Comparison of ENCODE assay signal across 27 cellular contexts in genomic region chr16:75222271-75222783, GRCh38. TPM values are rescaled to one million over a fixed set of nuclear protein-coding genes. Genes with fewer than 3 reads are reported as not detected.
DNase-seq lines count a peak whose midpoint lies in the region; FAIRE-seq and TF ChIP-seq lines count a peak whose summit lies in the region.
"Had no signal": no experiment of that assay in that cellular context is flagged by ENCODE, and none has a peak within 500 bp of the region (broad histone marks: within the 10 kb centered on the region; RNA-seq: fewer than 3 reads in every experiment).

No MANE protein-coding gene starts in this region.

- H2BK120ac ChIP-seq in H1 (replicated peaks; ENCODE audit: low read depth, low read length) (no peak overlapping the region), neuronal stem cell (ENCODE audit: low read depth, low read length) (no peak overlapping the region)

- TF ChIP-seq CTCF in H1 (IDR thresholded peaks at IDR 0.05; ENCODE audit: control extremely low read depth in 1 of 3, insufficient read depth in 1 of 3, low read depth in 1 of 3, low read length in 3 of 3) (no peak), hepatocyte (IDR thresholded peaks at IDR 0.05; ENCODE audit: poor library complexity) (no peak)

- no peak overlapping the region for H4K5ac ChIP-seq in H1 (ENCODE audit: insufficient read length, low read depth, low read length)

- whole genome bisulfite sequencing in H1 (ENCODE audit: extremely low coverage in 1 of 2, insufficient coverage in 1 of 2, insufficient read length in 1 of 2, insufficient replicate concordance in 2 of 2, low coverage in 1 of 2, low lambda C conversion rate in 2 of 2, missing lambda C conversion rate in 1 of 2), 2 experiments = 95% methylated on average over 16 of the region's 16 CpGs; no CpG with 5 or more reads in 1 of the 2 experiments
- no CpG with 5 or more reads among the region's 16 CpGs for WGBS in neuronal stem cell (ENCODE audit: extremely low coverage in 2 of 2, insufficient read length in 2 of 2, insufficient replicate concordance in 1 of 2), 2 donors
- WGBS in hepatocyte (ENCODE audit: low lambda C conversion rate, missing lambda C conversion rate) = 88% methylated on average over 15 of the region's 16 CpGs

- H3K9me2 ChIP-seq in hepatocyte (replicated peaks; ENCODE audit: insufficient read depth) = no peaks in the 10 kb centered on the region

- no peak overlapping the region for H2BK20ac ChIP-seq in H1 (ENCODE audit: low read length)

- no peak overlapping the region for H3K18ac ChIP-seq in H1 (ENCODE audit: extremely low read depth, low read length)
- no peak overlapping the region for H3K18ac ChIP-seq in neuronal stem cell (ENCODE audit: low read length)

- H3K27ac ChIP-seq in H1 (ENCODE audit: low read depth, low read length) = no peak overlapping the region
- no peak overlapping the region for H3K27ac ChIP-seq in neuronal stem cell (replicated peaks; ENCODE audit: low read length)
- no peak overlapping the region for H3K27ac ChIP-seq in hepatocyte
- H3K27ac ChIP-seq: BLaER1, VCaP had no signal

- no peak overlapping the region for H3K4ac ChIP-seq in H1 (replicated peaks; ENCODE audit: insufficient read length, low read depth, low read length)
- H3K4ac ChIP-seq in neuronal stem cell (ENCODE audit: low read length) = peak overlapping the region; percentile 93

- H4K91ac ChIP-seq in H1 (replicated peaks; ENCODE audit: insufficient read length, low read length) (no peak overlapping the region), neuronal stem cell (ENCODE audit: low read depth, low read length, poor library complexity) (no peak overlapping the region)

- TF ChIP-seq POLR2A in H1 (IDR thresholded peaks at IDR 0.05; ENCODE audit: control extremely low read depth in 1 of 2, low read depth in 2 of 2, low read length in 2 of 2) = no peak

- H3K23ac ChIP-seq in H1 (ENCODE audit: insufficient read length) (no peak overlapping the region), neuronal stem cell (ENCODE audit: low read depth, low read length, poor library complexity) (no peak overlapping the region)

- no peak overlapping the region for H2BK15ac ChIP-seq in H1 (ENCODE audit: low read length)
- H2BK15ac ChIP-seq in neuronal stem cell (ENCODE audit: low read length) = peak overlapping the region; percentile 62

- H2AK5ac ChIP-seq in H1 (ENCODE audit: low read depth, low read length) (no peak overlapping the region), neuronal stem cell (ENCODE audit: low read depth, low read length) (no peak overlapping the region)

- H3K4me3 ChIP-seq in H1 (ENCODE audit: extremely low read depth in 1 of 4, insufficient read depth in 2 of 4, low read depth in 3 of 4, low read length in 4 of 4) = no peak overlapping the region
- H3K4me3 ChIP-seq in neuronal stem cell (ENCODE audit: low read length in 2 of 2) = peak overlapping the region in 1 of 2 donors; percentile 5
- no peak overlapping the region for H3K4me3 ChIP-seq in hepatocyte
- H3K4me3 ChIP-seq: BLaER1 had no signal

- TF ChIP-seq EP300 in H1 (IDR thresholded peaks at IDR 0.05; ENCODE audit: borderline replicate concordance in 1 of 2, low read depth in 2 of 2, low read length in 2 of 2) = no peak

- H4K8ac ChIP-seq in H1 (ENCODE audit: extremely low read depth, insufficient read depth, low read length) = no peak overlapping the region
- no peak overlapping the region for H4K8ac ChIP-seq in neuronal stem cell (ENCODE audit: low read depth, low read length)

- no peak overlapping the region for H3K9ac ChIP-seq in H1 (replicated peaks in 1 of 4; ENCODE audit: extremely low read depth in 1 of 4, low read depth in 3 of 4, low read length in 3 of 4)
- H3K9ac ChIP-seq in neuronal stem cell (ENCODE audit: low read depth, low read length, poor library complexity) = peak overlapping the region; percentile 50
- H3K9ac ChIP-seq: BLaER1 had no signal

- H3K27me3 ChIP-seq in H1 (replicated peaks in 1 of 4; ENCODE audit: control insufficient read depth in 3 of 4, extremely low read depth in 1 of 4, insufficient read depth in 3 of 4, low read length in 3 of 4) (no peaks in the 10 kb centered on the region), neuronal stem cell (ENCODE audit: control insufficient read depth in 3 of 3, insufficient read depth in 3 of 3, low read depth in 1 of 3, low read length in 3 of 3) (no peaks in the 10 kb centered on the region), hepatocyte (no peaks in the 10 kb centered on the region)
- H3K27me3 ChIP-seq: BLaER1 had no signal

- no peaks in the 10 kb centered on the region for H3K79me2 ChIP-seq in H1 (ENCODE audit: control insufficient read depth in 1 of 2, insufficient read depth in 2 of 2, low read length in 2 of 2)
- no peaks in the 10 kb centered on the region for H3K79me2 ChIP-seq in hepatocyte

- H3K79me1 ChIP-seq in H1 (ENCODE audit: low read depth, low read length) (no peaks in the 10 kb centered on the region), neuronal stem cell (ENCODE audit: low read depth, low read length) (no peaks in the 10 kb centered on the region)

- POLR2A ChIA-PET in H1 (lab: Charles Lee; ENCODE audit: partially characterized antibody) = interaction anchor here (2.2 kb wide), 1 partner anchor 18 kb away, joined by 9 read pairs; no protein-coding TSS in a partner anchor

- no peak overlapping the region for H2BK12ac ChIP-seq in H1 (ENCODE audit: low read depth, low read length)
- H2BK12ac ChIP-seq in neuronal stem cell (ENCODE audit: low read length) = peak overlapping the region; percentile 30

- CTCF ChIA-PET in H1 (lab: Charles Lee; ENCODE audit: partially characterized antibody) = interaction anchor here (1.2 to 15.0 kb wide), 3 partner anchors 12 to 179 kb away, joined by 3 to 157 read pairs (median 3); no protein-coding TSS in a partner anchor

- H3K4me2 ChIP-seq in H1 (ENCODE audit: insufficient read depth in 1 of 2, low read depth in 2 of 2, low read length in 2 of 2) (no peak overlapping the region), neuronal stem cell (ENCODE audit: insufficient read depth, low read length, poor library complexity, severe bottlenecking) (no peak overlapping the region), hepatocyte (no peak overlapping the region)
- H3K4me2 ChIP-seq: BLaER1 had no signal

- FAIRE-seq in H1 (lab: Jason Lieb, UNC) = no peak

- no peak overlapping the region for H3K14ac ChIP-seq in H1 (ENCODE audit: insufficient read length)
- H3K14ac ChIP-seq in neuronal stem cell (ENCODE audit: low read length) = no peak overlapping the region

- H2BK5ac ChIP-seq in H1 (ENCODE audit: low read depth, low read length) (no peak overlapping the region), neuronal stem cell (ENCODE audit: low read length) (no peak overlapping the region)

- H4K20me1 ChIP-seq in H1 (replicated peaks in 1 of 2; ENCODE audit: control insufficient read depth in 1 of 2, insufficient read depth in 2 of 2, low read length in 2 of 2) (peaks cover 0 to 3% of the 10 kb centered on the region in 2 experiments), hepatocyte (ENCODE audit: insufficient read depth, poor library complexity, severe bottlenecking) (no peaks in the 10 kb centered on the region)
- H4K20me1 ChIP-seq: BLaER1 had no signal

- peaks cover 0 to 4% (median 0%) of the 10 kb centered on the region in 4 experiments; a peak in 1 of 7 replicates for H3K4me1 ChIP-seq in H1 (replicated peaks in 1 of 4; ENCODE audit: control insufficient read depth in 3 of 4, insufficient read depth in 4 of 4, low read length in 3 of 4)
- H3K4me1 ChIP-seq in neuronal stem cell (ENCODE audit: control insufficient read depth in 2 of 2, insufficient read depth in 1 of 2, low read depth in 1 of 2, low read length in 2 of 2) = peaks cover 0 to 1% of the 10 kb centered on the region in 2 donors
- H3K4me1 ChIP-seq in hepatocyte (ENCODE audit: insufficient read depth) = no peaks in the 10 kb centered on the region

- H3K23me2 ChIP-seq in H1 (ENCODE audit: low read depth, low read length) = no peaks in the 10 kb centered on the region

- H3K56ac ChIP-seq in H1 (replicated peaks; ENCODE audit: insufficient read length, low read depth, low read length) = no peak overlapping the region

- no peak for TF ChIP-seq RAD21 in H1 (IDR thresholded peaks at IDR 0.05 in 1 of 2, conservative IDR thresholded peaks at IDR 0.05 in 1 of 2; ENCODE audit: low read depth in 2 of 2, low read length in 2 of 2)

- no peaks in the 10 kb centered on the region for H3K36me3 ChIP-seq in H1 (ENCODE audit: control insufficient read depth in 2 of 4, insufficient read depth in 4 of 4, low read length in 3 of 4)
- H3K36me3 ChIP-seq in neuronal stem cell (replicated peaks in 1 of 2; ENCODE audit: control insufficient read depth in 2 of 2, insufficient read depth in 2 of 2, low read length in 2 of 2) = no peaks in the 10 kb centered on the region
- no peaks in the 10 kb centered on the region for H3K36me3 ChIP-seq in hepatocyte (replicated peaks; ENCODE audit: insufficient read depth, low read depth)
- H3K36me3 ChIP-seq: BLaER1 had no signal

- H2AFZ ChIP-seq in H1 (ENCODE audit: low read length) = peak overlapping the region; percentile 73; the same call in 1 of the 2 replicates
- peak overlapping the region; percentile 66 for H2AFZ ChIP-seq in neuronal stem cell (ENCODE audit: low read length)
- no peak overlapping the region for H2AFZ ChIP-seq in hepatocyte

- H3K9me3 ChIP-seq in H1 (ENCODE audit: insufficient read depth in 2 of 2, low read depth in 1 of 2, low read length in 1 of 2) (no peaks in the 10 kb centered on the region), neuronal stem cell (replicated peaks in 1 of 2; ENCODE audit: control insufficient read depth in 2 of 2, insufficient read depth in 1 of 2, low read depth in 1 of 2, low read length in 2 of 2) (no peaks in the 10 kb centered on the region), hepatocyte (ENCODE audit: low read depth) (no peaks in the 10 kb centered on the region)
- H3K9me3 ChIP-seq: BLaER1, Caco-2 had no signal

- DNase-seq in CD1c-positive myeloid dendritic cell (ENCODE audit: extremely low spot score) (peak; percentile 38), HCEC 1CT (peak; percentile 0), H1 (ENCODE audit: low read depth in 1 of 2, low spot score in 2 of 2) (no peak), neuronal stem cell (ENCODE audit: low spot score) (no peak), DMS 273 (lab: John Stamatoyannopoulos, UW; ENCODE audit: unreplicated experiment) (no peak), GOT3 (lab: John Stamatoyannopoulos, UW) (no peak), hepatocyte (ENCODE audit: low spot score) (no peak)
- no peak for DNase-seq in activated T-cell treated with anti-CD3 and anti-CD28 coated beads, Interleukin-2, amount 50 U/mL, for 1 hour
- DNase-seq: activated CD4-positive, alpha-beta T cell treated with anti-CD3 and anti-CD28 coated beads for 48 hours; activated gamma-delta T cell treated with Interleukin-2 at 50 U/mL for 16 hours; activated T-cell treated with anti-CD3 and anti-CD28 coated beads, Interleukin-2, amount 50 U/mL, for 4 hours; Caco-2; DND-41; KBM-7; NCI-H1105 treated with DMSO at 0.1 percent for 48 hours; NCI-H2029; NCI-H526; SHP77; stimulated activated naive B cell treated with anti-CD40 and anti-IgM and Interleukin-4, amounts not matched to agents 10 μg/mL and 1 μg/mL and 100 μg/mL, for 72 hours had no signal

RNA-seq across cellular contexts. Expression of gene CTRB1, which starts 3.5 kb away (rescaled TPM):
- not detected in 2 replicates for total RNA-seq in H1 (2021; fragmentation: NEBNext Ultra II Directional; extraction: Animal tissue kit (Norgen Biotek cat#: 25700))
- polyA plus RNA-seq in H1 (2011; rRNA removed) (not detected in 2 replicates), hepatocyte (0.21 and 0.26 TPM in 2 replicates)
- polyA plus RNA-seq in H1 (2011; cell fraction: cytosol; rRNA removed) = not detected
- polyA plus RNA-seq in H1 (2011; cell fraction: nucleus; rRNA removed) = not detected
- not detected in 4 replicates for polyA plus RNA-seq in H1 (2012, experiment 1 of 2)
- not detected for polyA plus RNA-seq in H1 (2012, experiment 2 of 2)
- not detected for polyA plus RNA-seq in H1 (2013, experiment 1 of 2)
- polyA plus RNA-seq in H1 (2013, experiment 2 of 2) = not detected
- polyA minus RNA-seq in H1 (2011; rRNA and poly(A)+ RNA removed) = not detected in 2 replicates
- polyA minus RNA-seq in H1 (2011; cell fraction: cytosol; rRNA and poly(A)+ RNA removed) = not detected
- not detected for polyA minus RNA-seq in H1 (2011; cell fraction: nucleus; rRNA and poly(A)+ RNA removed)
- 0.06 TPM for polyA plus RNA-seq in neuronal stem cell (2013, experiment 1 of 2)
- polyA plus RNA-seq in neuronal stem cell (2013, experiment 2 of 2) = 0.06 TPM
- total RNA-seq in hepatocyte = not detected in 2 replicates
- total RNA-seq: A673, Caco-2, epithelial cell of proximal tubule, MCF 10A, neural crest cell, progenitor cell of endocrine pancreas, temporal lobe had no signal

RNA-seq across cellular contexts. Expression of gene CTRB2, which starts 15.4 kb away (rescaled TPM):
- total RNA-seq in H1 (2021; fragmentation: NEBNext Ultra II Directional; extraction: Animal tissue kit (Norgen Biotek cat#: 25700)) = not detected in 2 replicates
- not detected in 2 replicates for polyA plus RNA-seq in H1 (2011; rRNA removed)
- polyA plus RNA-seq in H1 (2011; cell fraction: cytosol; rRNA removed) = not detected
- polyA plus RNA-seq in H1 (2011; cell fraction: nucleus; rRNA removed) = not detected
- polyA plus RNA-seq in H1 (2012, experiment 1 of 2) = not detected in 4 replicates
- not detected for polyA plus RNA-seq in H1 (2012, experiment 2 of 2)
- polyA plus RNA-seq in H1 (2013, experiment 1 of 2) = not detected
- polyA plus RNA-seq in H1 (2013, experiment 2 of 2) = not detected
- not detected in 2 replicates for polyA minus RNA-seq in H1 (2011; rRNA and poly(A)+ RNA removed)
- polyA minus RNA-seq in H1 (2011; cell fraction: cytosol; rRNA and poly(A)+ RNA removed) = not detected
- polyA minus RNA-seq in H1 (2011; cell fraction: nucleus; rRNA and poly(A)+ RNA removed) = not detected
- polyA plus RNA-seq in neuronal stem cell (2013, experiment 1 of 2) = not detected
- 0.01 TPM for polyA plus RNA-seq in neuronal stem cell (2013, experiment 2 of 2)
- not detected in 2 replicates for total RNA-seq in hepatocyte
- 0.44 TPM in 1 of 2 replicates, not detected in the other for polyA plus RNA-seq in hepatocyte
- total RNA-seq: A673, Caco-2, epithelial cell of proximal tubule, MCF 10A, neural crest cell, temporal lobe had no signal

RNA-seq across cellular contexts. Expression of gene BCAR1, which starts 29.1 kb away (rescaled TPM):
- total RNA-seq in H1 (2021; fragmentation: NEBNext Ultra II Directional; extraction: Animal tissue kit (Norgen Biotek cat#: 25700)) = 103 and 105 TPM in 2 replicates
- polyA plus RNA-seq in H1 (2011; rRNA removed) (59.8 and 93.8 TPM in 2 replicates), hepatocyte (112 and 124 TPM in 2 replicates)
- polyA plus RNA-seq in H1 (2011; cell fraction: cytosol; rRNA removed) = 51.9 TPM
- polyA plus RNA-seq in H1 (2011; cell fraction: nucleus; rRNA removed) = 130 TPM
- 42.6 to 68.8 TPM (median 64.7 TPM) in 4 replicates for polyA plus RNA-seq in H1 (2012, experiment 1 of 2)
- polyA plus RNA-seq in H1 (2012, experiment 2 of 2) = 54.8 TPM
- polyA plus RNA-seq in H1 (2013, experiment 1 of 2) = 83.5 TPM
- polyA plus RNA-seq in H1 (2013, experiment 2 of 2) = 83.4 TPM
- polyA minus RNA-seq in H1 (2011; rRNA and poly(A)+ RNA removed) = 19.1 and 21.8 TPM in 2 replicates
- polyA minus RNA-seq in H1 (2011; cell fraction: cytosol; rRNA and poly(A)+ RNA removed) = 43.2 TPM
- polyA minus RNA-seq in H1 (2011; cell fraction: nucleus; rRNA and poly(A)+ RNA removed) = 75.0 TPM
- polyA plus RNA-seq in neuronal stem cell (2013, experiment 1 of 2) = 43.7 TPM
- polyA plus RNA-seq in neuronal stem cell (2013, experiment 2 of 2) = 43.2 TPM
- total RNA-seq in hepatocyte = 73.2 and 77.3 TPM in 2 replicates

Comparison
In these comparisons a context has a peak if more than half of its experiments do, and no peak if none do; other contexts are left out.
1. DNase-seq: peak in CD1c-positive myeloid dendritic cell (single experiment) and HCEC 1CT (single experiment); none in H1 (0 of 2), neuronal stem cell (single experiment), DMS 273 (single experiment), GOT3 (single experiment), activated T-cell treated with anti-CD3 and anti-CD28 coated beads, Interleukin-2, amount 50 U/mL, for 1 hour (single experiment) and hepatocyte (single experiment).